19 cellular contexts compared by ENCODE assay signal in genomic region chr16:24440296-24440695, GRCh38.
"Had no signal": no experiment of that assay in that cellular context is flagged by ENCODE, and none has a peak within 500 bp of the region (broad histone marks: within the 10 kb centered on the region; RNA-seq: fewer than 3 reads in every experiment).

No MANE protein-coding gene starts in this region.

- DNase-seq: cortex of kidney; dorsolateral prefrontal cortex; effector memory CD4-positive, alpha-beta T cell; gastrocnemius medialis; glutamatergic neuron; immature natural killer cell; kidney; left cardiac atrium; left ventricle myocardium inferior; lower lobe of right lung; nucleus accumbens; pancreas; right cardiac atrium; stimulated activated CD4-positive, alpha-beta T cell treated with anti-CD3 and anti-CD28 coated beads, Interleukin-2, amount 100 ng/mL, for 48 hours; stimulated activated naive CD4-positive, alpha-beta T cell treated with Interleukin-2 at 50 U/mL for 16 hours; trophoblast cell had no signal

- H3K4me3 ChIP-seq: dorsolateral prefrontal cortex, esophagus muscularis mucosa, gastrocnemius medialis, left ventricle myocardium inferior, lower lobe of right lung, neural progenitor cell, pancreas, smooth muscle cell had no signal
